ENCODE assay signal across 9 cellular contexts in genomic region chr9:84404095-84404686, GRCh38.
DNase-seq lines count a peak whose midpoint lies in the region; ATAC-seq and TF ChIP-seq lines count a peak whose summit lies in the region.
"Had no signal": no experiment of that assay in that cellular context is flagged by ENCODE, and none has a peak within 500 bp of the region (broad histone marks: within the 10 kb centered on the region; RNA-seq: fewer than 3 reads in every experiment).

No MANE protein-coding gene starts in this region.

- no peak overlapping the region for H2AK5ac ChIP-seq in mesendoderm (ENCODE audit: low read length)

- no peak overlapping the region for H3K23ac ChIP-seq in mesendoderm (ENCODE audit: low read length)

- no peak overlapping the region for H3K27ac ChIP-seq in body of pancreas
- no peak overlapping the region for H3K27ac ChIP-seq in mesendoderm (ENCODE audit: low read depth, low read length)
- H3K27ac ChIP-seq in uterus: no peak overlapping the region

- TF ChIP-seq CTCF in HFF-Myc (IDR thresholded peaks at IDR 0.05; ENCODE audit: low read depth, low read length, missing control alignments) (peak; percentile 47), body of pancreas (IDR thresholded peaks at IDR 0.05) (peak; percentile 12 to 43 (median 37)), uterus (IDR thresholded peaks at IDR 0.05) (no peak)

- ATAC-seq in body of pancreas: no peak
- ATAC-seq in GM18858 (IDR thresholded peaks at IDR 0.05; ENCODE audit: unreplicated experiment): no peak
- no peak for ATAC-seq in HG03108 (IDR thresholded peaks at IDR 0.05; ENCODE audit: unreplicated experiment)

- no peaks in the 10 kb centered on the region for H3K79me1 ChIP-seq in mesendoderm (ENCODE audit: low read length)

- H3K4me3 ChIP-seq in HFF-Myc (replicated peaks; ENCODE audit: low read depth, low read length) (no peak overlapping the region), body of pancreas (no peak overlapping the region), mesendoderm (ENCODE audit: low read length) (no peak overlapping the region), uterus (no peak overlapping the region)

- H3K4me2 ChIP-seq in mesendoderm (ENCODE audit: low read length): no peak overlapping the region

- no peak overlapping the region for H3K4ac ChIP-seq in mesendoderm (ENCODE audit: low read depth, low read length)

- H2BK120ac ChIP-seq in mesendoderm (ENCODE audit: low read depth, low read length): no peak overlapping the region

- H3K79me2 ChIP-seq in mesendoderm (ENCODE audit: control insufficient read depth, insufficient read depth, low read length): no peaks in the 10 kb centered on the region

- H3K4me1 ChIP-seq in body of pancreas: no peaks in the 10 kb centered on the region
- no peaks in the 10 kb centered on the region for H3K4me1 ChIP-seq in mesendoderm (ENCODE audit: control insufficient read depth, low read depth, low read length)
- no peaks in the 10 kb centered on the region for H3K4me1 ChIP-seq in uterus

- no peak overlapping the region for H4K5ac ChIP-seq in mesendoderm (ENCODE audit: low read length)

- H2BK15ac ChIP-seq in mesendoderm (replicated peaks; ENCODE audit: low read depth): no peak overlapping the region

- 41 to 43% methylated on average over 8 of the region's 8 CpGs for WGBS in body of pancreas, 2 donors
- WGBS in mesendoderm (ENCODE audit: extremely low coverage, insufficient coverage, low lambda C conversion rate): no CpG with 5 or more reads among the region's 8 CpGs

- TF ChIP-seq POLR2A in body of pancreas (IDR thresholded peaks at IDR 0.05) (no peak), uterus (IDR thresholded peaks at IDR 0.05) (no peak)

- H3K9ac ChIP-seq in mesendoderm (ENCODE audit: low read length): no peak overlapping the region

- no peaks in the 10 kb centered on the region for H3K9me3 ChIP-seq in body of pancreas
- H3K9me3 ChIP-seq in uterus: no peaks in the 10 kb centered on the region

- intact Hi-C loops in body of pancreas (cut with DNase I) (no loop called here), uterus (cut with DNase I; ENCODE audit: low total_unique reads) (no loop called here)

- no peaks in the 10 kb centered on the region for H3K27me3 ChIP-seq in body of pancreas
- no peaks in the 10 kb centered on the region for H3K27me3 ChIP-seq in mesendoderm (ENCODE audit: insufficient read depth, low read length, poor library complexity)
- no peaks in the 10 kb centered on the region for H3K27me3 ChIP-seq in uterus

- H4K8ac ChIP-seq in mesendoderm (ENCODE audit: low read depth, low read length): no peak overlapping the region

- DNase-seq in EL: peak; percentile 8
- DNase-seq in HFF-Myc (ENCODE audit: extremely low read depth, low read depth): no peak
- no peak for DNase-seq in body of pancreas
- peak; percentile 52 for DNase-seq in mesendoderm
- DNase-seq in uterus: no peak
- no peak for DNase-seq in dedifferentiated amniotic fluid mesenchymal stem cell (ENCODE audit: extremely low spot score)
- DNase-seq: right cardiac atrium had no signal

- no peak overlapping the region for H2BK5ac ChIP-seq in mesendoderm (ENCODE audit: low read length)

- H3K18ac ChIP-seq in mesendoderm (ENCODE audit: low read length): no peak overlapping the region

- H3K36me3 ChIP-seq in body of pancreas (replicated peaks in 1 of 2; ENCODE audit: insufficient read depth in 1 of 2, low read depth in 2 of 2) (no peaks in the 10 kb centered on the region), mesendoderm (ENCODE audit: control insufficient read depth, insufficient read depth, low read length) (no peaks in the 10 kb centered on the region), uterus (no peaks in the 10 kb centered on the region)

- H3K56ac ChIP-seq in mesendoderm (ENCODE audit: low read length): no peak overlapping the region

Comparison
In these comparisons a context has a peak if more than half of its experiments do, and no peak if none do; other contexts are left out.
1. DNase-seq: peak in EL (single experiment) and mesendoderm (single experiment); none in HFF-Myc (single experiment), body of pancreas (0 of 4), uterus (0 of 2) and dedifferentiated amniotic fluid mesenchymal stem cell (single experiment).
2. CTCF ChIP-seq: peak in HFF-Myc (single experiment) and body of pancreas (7 of 7); none in uterus (0 of 4).